24 cellular contexts compared by ENCODE assay signal in genomic region chr5:174744896-174745295, GRCh38. TPM values are rescaled to one million over a fixed set of nuclear protein-coding genes. Genes with fewer than 3 reads are reported as not detected.
"Had no signal": no experiment of that assay in that cellular context is flagged by ENCODE, and none has a peak within 500 bp of the region (broad histone marks: within the 10 kb centered on the region; RNA-seq: fewer than 3 reads in every experiment).

No MANE protein-coding gene starts in this region.

- H3K4me3 ChIP-seq: dorsolateral prefrontal cortex, gastrocnemius medialis, heart right ventricle, lower lobe of right lung, ovary, right lobe of liver, stomach, testis, tibial artery had no signal

- H3K27me3 ChIP-seq: ovary, testis had no signal

- H3K4me1 Mint-ChIP-seq: stimulated activated effector memory CD8-positive, alpha-beta T cell treated with anti-CD3 and anti-CD28 coated beads, Interleukin-12 subunit alpha, Interleukin-12 subunit beta, amount 100 ng/mL, for 72 hours had no signal

- H3K4me1 ChIP-seq: gastrocnemius medialis, heart right ventricle, lower lobe of right lung, right lobe of liver, stomach, testis, tibial artery had no signal

- H3K36me3 ChIP-seq: gastrocnemius medialis, heart right ventricle, lower lobe of right lung, ovary, right lobe of liver, stomach, tibial artery had no signal

- H3K27ac Mint-ChIP-seq: natural killer cell; stimulated activated effector memory CD8-positive, alpha-beta T cell treated with anti-CD3 and anti-CD28 coated beads, Interleukin-12 subunit alpha, Interleukin-12 subunit beta, amount 100 ng/mL, for 72 hours; type B pancreatic cell had no signal

- H3K36me3 Mint-ChIP-seq: stimulated activated effector memory CD8-positive, alpha-beta T cell treated with anti-CD3 and anti-CD28 coated beads, Interleukin-12 subunit alpha, Interleukin-12 subunit beta, amount 100 ng/mL, for 72 hours; type B pancreatic cell had no signal

- FAIRE-seq: colon, islet of Langerhans had no signal

- H3K9me3 ChIP-seq: gastrocnemius medialis, heart right ventricle, lower lobe of right lung, ovary, right lobe of liver, stomach, testis, tibial artery had no signal

- H3K4me3 Mint-ChIP-seq: natural killer cell; stimulated activated effector memory CD8-positive, alpha-beta T cell treated with anti-CD3 and anti-CD28 coated beads, Interleukin-12 subunit alpha, Interleukin-12 subunit beta, amount 100 ng/mL, for 72 hours had no signal

- H3K27ac ChIP-seq: dorsolateral prefrontal cortex, gastrocnemius medialis, heart right ventricle, lower lobe of right lung, ovary, right lobe of liver, stomach, testis, tibial artery had no signal

- H3K9me3 Mint-ChIP-seq: type B pancreatic cell had no signal

- DNase-seq: dorsolateral prefrontal cortex; effector CD4-positive, alpha-beta T cell; foreskin fibroblast; gastrocnemius medialis; heart right ventricle; hippocampal formation; kidney glomerular epithelial cell; left ventricle myocardium superior; lower lobe of right lung; natural killer cell; occipital lobe; ovary; right lobe of liver; stimulated activated CD4-positive, alpha-beta T cell treated with anti-CD3 and anti-CD28 coated beads, Interleukin-2, amount 100 ng/mL, for 24 hours; stimulated activated CD4-positive, alpha-beta T cell treated with anti-CD3 and anti-CD28 coated beads, Interleukin-4, amount 100 ng/mL, for 24 hours; stimulated activated naive CD4-positive, alpha-beta T cell treated with Interleukin-2 at 50 U/mL for 16 hours; stomach; testis; tibial artery had no signal

RNA-seq across cellular contexts. Expression of gene MSX2, which starts 20.5 kb away (rescaled TPM):
- total RNA-seq: occipital lobe, right lobe of liver had no signal
- polyA plus RNA-seq: neural cell had no signal
